9 cellular contexts compared by ENCODE assay signal in the genomic region with DNA sequence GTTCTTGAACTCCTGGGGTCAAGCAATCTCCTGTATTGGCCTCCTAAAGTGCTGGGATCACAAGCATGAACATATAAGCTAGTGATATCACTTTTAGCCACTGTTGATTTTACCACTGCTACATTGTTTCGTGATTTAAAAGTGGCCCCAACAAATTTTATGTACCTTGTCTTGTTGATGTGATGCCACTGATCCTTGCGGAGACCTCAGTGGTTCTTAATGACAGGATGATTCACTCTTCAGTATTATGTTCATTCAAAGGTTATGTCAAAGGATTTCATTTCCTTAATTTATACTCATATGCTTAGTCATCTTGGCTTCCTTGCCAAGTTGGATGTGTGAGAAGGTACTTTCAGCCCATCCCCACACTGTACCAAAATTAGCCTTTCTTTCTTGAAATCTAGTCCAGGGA. TPM values are rescaled to one million over a fixed set of nuclear protein-coding genes. Genes with fewer than 3 reads are reported as not detected.
A peak's percentile ranks its signal among the peaks of the same experiment; 100 is the strongest.
DNase-seq lines count a peak whose midpoint lies in the region; ATAC-seq, FAIRE-seq and TF ChIP-seq lines count a peak whose summit lies in the region.
"Had no signal": no experiment of that assay in that cellular context is flagged by ENCODE, and none has a peak within 500 bp of the region (broad histone marks: within the 10 kb centered on the region; RNA-seq: fewer than 3 reads in every experiment).

No MANE protein-coding gene starts in this region.

- H3K36me3 ChIP-seq in A673 (ENCODE audit: insufficient read depth, low read length, poor library complexity, severe bottlenecking) (no peaks in the 10 kb centered on the region), tibial nerve (no peaks in the 10 kb centered on the region)

- TF ChIP-seq POLR2A in tibial nerve (IDR thresholded peaks at IDR 0.05), result no peak

- H3K27ac ChIP-seq in A673 (ENCODE audit: low read depth, low read length, poor library complexity, severe bottlenecking), result no peak overlapping the region
- H3K27ac ChIP-seq in tibial nerve, result no peak overlapping the region

- H3K27me3 ChIP-seq in A673 (replicated peaks; ENCODE audit: insufficient read depth, low read depth, low read length, poor library complexity), result no peaks in the 10 kb centered on the region
- no peaks in the 10 kb centered on the region for H3K27me3 ChIP-seq in tibial nerve

- TF ChIP-seq CTCF in A673 (conservative IDR thresholded peaks at IDR 0.05; ENCODE audit: low read depth, low read length) (no peak), tibial nerve (IDR thresholded peaks at IDR 0.05) (no peak)

- BruUV-seq in A673 (replicated peaks; lab: Mats Ljungman, UMichigan), result no TSS peak

- FAIRE-seq in RCC 7860 (lab: Jason Lieb, UNC), result peak; percentile 91

- H3K4me3 ChIP-seq in A673 (ENCODE audit: low read depth, low read length, poor library complexity, severe bottlenecking) (no peak overlapping the region), tibial nerve (no peak overlapping the region)

- H3K9me3 ChIP-seq in A673 (ENCODE audit: low read depth, low read length, poor library complexity, severe bottlenecking) (no peaks in the 10 kb centered on the region), tibial nerve (no peaks in the 10 kb centered on the region)

- POLR2A ChIA-PET in A673 (lab: Charles Lee; ENCODE audit: low non-redundant PET), result no interaction called here

- H3K4me1 ChIP-seq in A673 (ENCODE audit: insufficient read depth, low read length, poor library complexity, severe bottlenecking) (peaks cover 10% of the 10 kb centered on the region), tibial nerve (peaks cover 0 to 5% (median 0%) of the 10 kb centered on the region in 4 donors)

- DNase-seq in A673 (ENCODE audit: low spot score) (peak; percentile 78), RCC 7860 (ENCODE audit: low spot score) (peak; percentile 83), fibroblast of peridontal ligament (ENCODE audit: extremely low read depth) (peak; percentile 87), COLO668 (lab: John Stamatoyannopoulos, UW; ENCODE audit: unreplicated experiment) (no peak), tibial nerve (ENCODE audit: low spot score in 2 of 2) (no peak), epidermal melanocyte (ENCODE audit: insufficient read length, low spot score) (no peak)
- DNase-seq: SHP77 had no signal

- CTCF ChIA-PET in A673 (lab: Charles Lee), result no interaction called here

- ATAC-seq in GM18868 (IDR thresholded peaks at IDR 0.05; ENCODE audit: unreplicated experiment) (peak; percentile 33), HG03139 (IDR thresholded peaks at IDR 0.05; ENCODE audit: unreplicated experiment) (no peak)

- TF ChIP-seq EP300 in tibial nerve (IDR thresholded peaks at IDR 0.05), result no peak

- WGBS in tibial nerve, 2 donors, result 70 to 75% methylated on average over 2 of the region's 2 CpGs

- intact Hi-C loops in A673 (cut with micrococcal nuclease; ENCODE audit: unreplicated experiment), result no loop called here

RNA-seq across cellular contexts. Expression of a gene that starts 12.1 kb away (rescaled TPM):
- total RNA-seq in A673 (2021) (33.6 and 39.6 TPM in 2 replicates), tibial nerve (10 to 100 TPM; 13.4 to 17.3 (median 15.3) TPM)

Comparison
In these comparisons a context has a peak if more than half of its experiments do, and no peak if none do; other contexts are left out.
1. DNase-seq: peak in A673 (single experiment), RCC 7860 (single experiment) and fibroblast of peridontal ligament (single experiment); none in COLO668 (single experiment), tibial nerve (0 of 2) and epidermal melanocyte (single experiment).